Comparison of ENCODE assay signal across 12 cellular contexts in the genomic region with DNA sequence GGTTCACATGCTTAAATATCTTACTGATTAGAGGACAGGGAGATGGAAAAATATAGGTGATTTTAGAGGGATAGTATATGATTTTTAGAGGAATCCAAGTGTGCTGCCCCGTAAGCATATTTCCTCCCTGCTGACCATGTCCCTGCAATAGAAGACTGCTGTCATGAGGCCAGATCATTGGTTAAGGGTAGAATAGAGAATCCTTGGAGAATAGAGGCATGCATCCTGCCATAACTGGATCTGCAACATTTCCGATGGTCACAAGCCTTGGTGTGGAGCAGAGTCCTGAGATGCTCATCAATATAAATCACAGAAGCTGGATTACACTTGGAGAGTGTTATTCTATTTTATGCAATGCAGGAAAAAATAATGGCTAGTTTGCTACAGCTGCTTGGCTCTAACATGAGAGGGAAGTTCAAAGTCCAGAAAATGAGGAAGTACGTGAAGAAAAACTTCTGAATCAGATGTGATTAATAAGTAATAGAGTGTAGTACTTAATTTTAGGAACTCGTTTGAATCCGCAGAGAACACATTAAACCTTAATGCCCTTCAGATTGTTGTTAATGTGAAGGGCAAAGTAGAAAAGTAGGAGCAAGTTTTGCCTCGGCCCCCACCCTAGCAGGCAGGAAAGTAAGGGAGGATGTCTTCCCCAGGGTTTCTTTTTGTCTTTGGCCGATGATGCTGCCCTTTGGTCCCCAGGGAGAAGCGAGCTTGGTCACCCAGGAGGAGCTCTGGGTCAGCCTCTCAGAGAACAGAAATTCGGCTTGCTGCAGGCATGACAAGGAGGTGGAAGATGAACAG. TPM values are rescaled to one million over a fixed set of nuclear protein-coding genes. Genes with fewer than 3 reads are reported as not detected.
DNase-seq lines count a peak whose midpoint lies in the region; ATAC-seq and TF ChIP-seq lines count a peak whose summit lies in the region.
"Had no signal": no experiment of that assay in that cellular context is flagged by ENCODE, and none has a peak within 500 bp of the region (broad histone marks: within the 10 kb centered on the region; RNA-seq: fewer than 3 reads in every experiment).

No MANE protein-coding gene starts in this region.

- no peak for TF ChIP-seq CTCF in GM10248 (IDR thresholded peaks at IDR 0.05; ENCODE audit: control extremely low read depth, extremely low read depth, low read depth, missing control alignments)

- no peak overlapping the region for H2AFZ ChIP-seq in Karpas-422 (ENCODE audit: low read length)

- no peak overlapping the region for H3K27ac ChIP-seq in Karpas-422 (ENCODE audit: low read length)

- no peaks in the 10 kb centered on the region for H3K79me2 ChIP-seq in Karpas-422 (ENCODE audit: low read length)

- no peaks in the 10 kb centered on the region for H3K36me3 ChIP-seq in Karpas-422 (ENCODE audit: insufficient read depth, low read length)

- no peaks in the 10 kb centered on the region for H4K20me1 ChIP-seq in Karpas-422 (ENCODE audit: insufficient read depth, low read depth, low read length)

- H3K9me3 ChIP-seq in Karpas-422 (ENCODE audit: low read length), result no peaks in the 10 kb centered on the region

- CTCF ChIA-PET in GM10248 (lab: Yijun Ruan, JAX), result no interaction called here

- H3K9me3 Mint-ChIP-seq in activated CD4-positive, alpha-beta T cell treated with anti-CD3 and anti-CD28 coated beads, Interleukin-2, amount 10 ng/mL, durations not matched to agents 24 days and 14 days, result no peaks in the 10 kb centered on the region

- POLR2A ChIA-PET in GM10248 (lab: Yijun Ruan, JAX), result no interaction called here

- H3K4me1 ChIP-seq in Karpas-422 (ENCODE audit: low read length), result peaks cover 8% of the 10 kb centered on the region; the same call in 1 of the 2 replicates

- no peak overlapping the region for H3K4me3 ChIP-seq in Karpas-422 (ENCODE audit: low read length)

- no peaks in the 10 kb centered on the region for H3K27me3 ChIP-seq in Karpas-422 (ENCODE audit: low read length)

- peaks cover 9% of the 10 kb centered on the region for H3K27me3 Mint-ChIP-seq in activated CD4-positive, alpha-beta T cell treated with anti-CD3 and anti-CD28 coated beads, Interleukin-2, amount 10 ng/mL, durations not matched to agents 24 days and 14 days

- ATAC-seq in GM21423 (IDR thresholded peaks at IDR 0.05; ENCODE audit: unreplicated experiment), result peak; percentile 48
- ATAC-seq in left lobe of liver, result peak; percentile 58
- ATAC-seq in HG03521 (IDR thresholded peaks at IDR 0.05; ENCODE audit: unreplicated experiment), result no peak

- H3K4me3 Mint-ChIP-seq in activated CD4-positive, alpha-beta T cell treated with anti-CD3 and anti-CD28 coated beads, Interleukin-2, amount 10 ng/mL, durations not matched to agents 24 days and 14 days, result no peak overlapping the region

- H3K4me1 Mint-ChIP-seq in activated CD4-positive, alpha-beta T cell treated with anti-CD3 and anti-CD28 coated beads, Interleukin-2, amount 10 ng/mL, durations not matched to agents 24 days and 14 days, result no peaks in the 10 kb centered on the region

- no peak overlapping the region for H3K27ac Mint-ChIP-seq in activated CD4-positive, alpha-beta T cell treated with anti-CD3 and anti-CD28 coated beads, Interleukin-2, amount 10 ng/mL, durations not matched to agents 24 days and 14 days

- no peak overlapping the region for H3K9ac ChIP-seq in Karpas-422 (ENCODE audit: low read length)

- intact Hi-C loops in activated CD4-positive, alpha-beta T cell treated with anti-CD3 and anti-CD28 coated beads, Interleukin-2, amount 10 ng/mL, durations not matched to agents 24 days and 14 days (cut with micrococcal nuclease), result no loop called here

- peak; percentile 36 for DNase-seq in GM10248 (ENCODE audit: extremely low spot score)
- DNase-seq in Karpas-422, result peak; percentile 42
- DNase-seq in left lobe of liver (ENCODE audit: low spot score), result no peak
- DNase-seq in SHP77 (lab: John Stamatoyannopoulos, UW), result no peak
- DNase-seq in activated CD4-positive, alpha-beta T cell treated with anti-CD3 and anti-CD28 coated beads, Interleukin-2, amount 10 ng/mL, durations not matched to agents 24 days and 14 days, result no peak
- no peak for DNase-seq in NCI-H345 (lab: John Stamatoyannopoulos, UW)
- DNase-seq: activated CD4-positive, alpha-beta T cell treated with anti-CD3 and anti-CD28 coated beads for 1 hour; activated naive CD4-positive, alpha-beta T cell; NCI-H187 treated with DMSO at 0.1 percent for 48 hours; retina had no signal

- H3K36me3 Mint-ChIP-seq in activated CD4-positive, alpha-beta T cell treated with anti-CD3 and anti-CD28 coated beads, Interleukin-2, amount 10 ng/mL, durations not matched to agents 24 days and 14 days (ENCODE audit: low read depth), result no peaks in the 10 kb centered on the region

- peak overlapping the region; percentile 39 for H3K4me2 ChIP-seq in Karpas-422 (ENCODE audit: low read depth, low read length, poor library complexity, severe bottlenecking)

- no peaks in the 10 kb centered on the region for H3K9me2 ChIP-seq in Karpas-422 (replicated peaks; ENCODE audit: insufficient read depth, low read length)

RNA-seq across cellular contexts. Expression of gene KCNK1, which starts 59.4 kb away (rescaled TPM):
- not detected in 2 replicates for total RNA-seq in Karpas-422 (2014; rRNA removed; shearing (Covaris generic); ENCODE audit: low replicate concordance)
- 1.1 TPM for total RNA-seq in left lobe of liver
- 1.9 and 2.3 TPM in 2 replicates for total RNA-seq in activated CD4-positive, alpha-beta T cell treated with anti-CD3 and anti-CD28 coated beads, Interleukin-2, amount 10 ng/mL, durations not matched to agents 24 days and 14 days

Comparison
In these comparisons a context has a peak if more than half of its experiments do, and no peak if none do; other contexts are left out.
1. DNase-seq: peak in GM10248 (single experiment) and Karpas-422 (single experiment); none in left lobe of liver (single experiment), SHP77 (0 of 2), activated CD4-positive, alpha-beta T cell treated with anti-CD3 and anti-CD28 coated beads, Interleukin-2, amount 10 ng/mL, durations not matched to agents 24 days and 14 days (single experiment) and NCI-H345 (single experiment).